Comparison of ENCODE assay signal across 8 cellular contexts in genomic region chr21:44932366-44933181, GRCh38. TPM values are rescaled to one million over a fixed set of nuclear protein-coding genes. Genes with fewer than 3 reads are reported as not detected.
DNase-seq lines count a peak whose midpoint lies in the region; ATAC-seq, FAIRE-seq and TF ChIP-seq lines count a peak whose summit lies in the region.

No MANE protein-coding gene starts in this region.

- no peaks in the 10 kb centered on the region for H3K36me3 Mint-ChIP-seq in activated T-cell treated with anti-CD3 and anti-CD28 coated beads, Interleukin-2, amount 50 U/mL, for 72 hours (ENCODE audit: insufficient read depth in 2 of 2)

- H3K9me3 Mint-ChIP-seq in activated T-cell treated with anti-CD3 and anti-CD28 coated beads, Interleukin-2, amount 50 U/mL, for 72 hours, result no peaks in the 10 kb centered on the region

- H3K4me3 Mint-ChIP-seq in activated T-cell treated with anti-CD3 and anti-CD28 coated beads, Interleukin-2, amount 50 U/mL, for 72 hours, result peak overlapping the region; percentile 83 to 86

- peak; percentile 60 to 74 for ATAC-seq in activated T-cell treated with anti-CD3 and anti-CD28 coated beads, Interleukin-2, amount 50 U/mL, for 72 hours (replicated peaks in 1 of 2)
- ATAC-seq in GM18870 (IDR thresholded peaks at IDR 0.05; ENCODE audit: unreplicated experiment) (no peak), GM18520 (IDR thresholded peaks at IDR 0.05; ENCODE audit: unreplicated experiment) (no peak), GM21447 (IDR thresholded peaks at IDR 0.05; ENCODE audit: unreplicated experiment) (no peak)

- TF ChIP-seq POLR2A in NB4 (IDR thresholded peaks at IDR 0.05; ENCODE audit: extremely low read depth, insufficient read length), result no peak

- no peaks in the 10 kb centered on the region for H3K27me3 Mint-ChIP-seq in activated T-cell treated with anti-CD3 and anti-CD28 coated beads, Interleukin-2, amount 50 U/mL, for 72 hours (ENCODE audit: low read depth)

- H3K27ac Mint-ChIP-seq in activated T-cell treated with anti-CD3 and anti-CD28 coated beads, Interleukin-2, amount 50 U/mL, for 72 hours, result no peak overlapping the region

- peak overlapping the region; percentile 16 for H3K4me3 ChIP-seq in NB4 (ENCODE audit: low read depth, low read length)

- peaks cover 43% of the 10 kb centered on the region for H3K4me1 Mint-ChIP-seq in activated T-cell treated with anti-CD3 and anti-CD28 coated beads, Interleukin-2, amount 50 U/mL, for 72 hours (ENCODE audit: low read depth)

- peak; percentile 80 for DNase-seq in D721Med (ENCODE audit: insufficient read length, low spot score)
- peak; percentile 68 for DNase-seq in NB4 (ENCODE audit: low read depth)
- DNase-seq in activated T-cell treated with anti-CD3 and anti-CD28 coated beads, Interleukin-2, amount 50 U/mL, for 72 hours, result peak; percentile 78 to 81
- DNase-seq in frontal cortex (ENCODE audit: low spot score in 2 of 2), result peak; percentile 69 to 73
- peak; percentile 53 for DNase-seq in retina

- no peak for FAIRE-seq in D721Med (lab: Jason Lieb, UNC)
- FAIRE-seq in frontal cortex (lab: Jason Lieb, UNC), result no peak

- TF ChIP-seq CTCF in D721Med (IDR thresholded peaks at IDR 0.05; ENCODE audit: insufficient read depth, missing control alignments), result peak; percentile 34
- TF ChIP-seq CTCF in NB4 (IDR thresholded peaks at IDR 0.05; ENCODE audit: low read depth, low read length), result peak; percentile 46

RNA-seq across cellular contexts. Expression of gene SLX9, which starts 7.3 kb away (rescaled TPM):
- total RNA-seq in activated T-cell treated with anti-CD3 and anti-CD28 coated beads, Interleukin-2, amount 50 U/mL, for 72 hours, result 10 to 100 TPM; 38.7 to 48.9 TPM
- 7.3 TPM for total RNA-seq in frontal cortex

RNA-seq across cellular contexts. Expression of gene ITGB2, which starts 11.9 kb away (rescaled TPM):
- total RNA-seq in activated T-cell treated with anti-CD3 and anti-CD28 coated beads, Interleukin-2, amount 50 U/mL, for 72 hours, result 100 to 1,000 TPM; 248 to 287 TPM
- 4.9 TPM for total RNA-seq in frontal cortex

RNA-seq across cellular contexts. Expression of gene PTTG1IP, which starts 59.1 kb away (rescaled TPM):
- total RNA-seq in activated T-cell treated with anti-CD3 and anti-CD28 coated beads, Interleukin-2, amount 50 U/mL, for 72 hours, result 10 to 100 TPM; 63.9 to 70.5 TPM
- total RNA-seq in frontal cortex, result 72.2 TPM

Comparison
In these comparisons a context has a peak if more than half of its experiments do, and no peak if none do; other contexts are left out.
1. ATAC-seq: peak in activated T-cell treated with anti-CD3 and anti-CD28 coated beads, Interleukin-2, amount 50 U/mL, for 72 hours (2 of 2); none in GM18870 (single experiment), GM18520 (single experiment) and GM21447 (single experiment).
2. RNA of gene ITGB2, which starts 11.9 kb away (total RNA-seq): 248 to 287 TPM in activated T-cell treated with anti-CD3 and anti-CD28 coated beads, Interleukin-2, amount 50 U/mL, for 72 hours; 4.9 TPM in frontal cortex (single experiment); every median in the first group is over 10 times any median in the second.
3. Peak in every context shown above with its lines, with median percentiles within 50 percentile points of each other: DNase-seq.